9 cellular contexts compared by ENCODE assay signal in genomic region chr2:190119257-190119656, GRCh38. TPM values are rescaled to one million over a fixed set of nuclear protein-coding genes. Genes with fewer than 3 reads are reported as not detected.
DNase-seq lines count a peak whose midpoint lies in the region; ATAC-seq and TF ChIP-seq lines count a peak whose summit lies in the region.
"Had no signal": no experiment of that assay in that cellular context is flagged by ENCODE, and none has a peak within 500 bp of the region (broad histone marks: within the 10 kb centered on the region; RNA-seq: fewer than 3 reads in every experiment).

No MANE protein-coding gene starts in this region.

- peak overlapping the region; percentile 36 for H3K27ac Mint-ChIP-seq in activated naive CD8-positive, alpha-beta T cell treated with anti-CD3 and anti-CD28 coated beads for 36 hours

- peak; percentile 36 for DNase-seq in activated naive CD8-positive, alpha-beta T cell treated with anti-CD3 and anti-CD28 coated beads for 36 hours
- DNase-seq in hippocampal formation (lab: John Stamatoyannopoulos, UW) (peak; percentile 21 to 50), putamen (ENCODE audit: low spot score) (peak; percentile 38), HEK293T (ENCODE audit: extremely low spot score) (no peak), NCI-H446 (lab: John Stamatoyannopoulos, UW) (no peak), NCI-H1436 (lab: John Stamatoyannopoulos, UW) (no peak)

- H3K36me3 Mint-ChIP-seq in activated naive CD8-positive, alpha-beta T cell treated with anti-CD3 and anti-CD28 coated beads for 36 hours = no peaks in the 10 kb centered on the region

- peak overlapping the region; percentile 62 for H3K4me3 Mint-ChIP-seq in activated naive CD8-positive, alpha-beta T cell treated with anti-CD3 and anti-CD28 coated beads for 36 hours

- H3K27me3 Mint-ChIP-seq in activated naive CD8-positive, alpha-beta T cell treated with anti-CD3 and anti-CD28 coated beads for 36 hours = no peaks in the 10 kb centered on the region

- ATAC-seq in HG03354 (IDR thresholded peaks at IDR 0.05; ENCODE audit: poor library complexity, severe bottlenecking, unreplicated experiment) (peak; percentile 56), GM21390 (IDR thresholded peaks at IDR 0.05; ENCODE audit: unreplicated experiment) (no peak)

- no peaks in the 10 kb centered on the region for H3K9me3 Mint-ChIP-seq in activated naive CD8-positive, alpha-beta T cell treated with anti-CD3 and anti-CD28 coated beads for 36 hours

- CTCF ChIA-PET in HEK293T (lab: Yijun Ruan, JAX) = no interaction called here

- H3K4me1 Mint-ChIP-seq in activated naive CD8-positive, alpha-beta T cell treated with anti-CD3 and anti-CD28 coated beads for 36 hours = peaks cover 9% of the 10 kb centered on the region

- POLR2A ChIA-PET in HEK293T (lab: Yijun Ruan, JAX) = no interaction called here

TF ChIP-seq in HEK293T, 16 proteins besides CTCF, POLR2A, EP300 and RAD21:
- TF ChIP-seq BHLHE40 (IDR thresholded peaks at IDR 0.05; ENCODE audit: borderline replicate concordance) = no peak
- TF ChIP-seq, protein P1, sequence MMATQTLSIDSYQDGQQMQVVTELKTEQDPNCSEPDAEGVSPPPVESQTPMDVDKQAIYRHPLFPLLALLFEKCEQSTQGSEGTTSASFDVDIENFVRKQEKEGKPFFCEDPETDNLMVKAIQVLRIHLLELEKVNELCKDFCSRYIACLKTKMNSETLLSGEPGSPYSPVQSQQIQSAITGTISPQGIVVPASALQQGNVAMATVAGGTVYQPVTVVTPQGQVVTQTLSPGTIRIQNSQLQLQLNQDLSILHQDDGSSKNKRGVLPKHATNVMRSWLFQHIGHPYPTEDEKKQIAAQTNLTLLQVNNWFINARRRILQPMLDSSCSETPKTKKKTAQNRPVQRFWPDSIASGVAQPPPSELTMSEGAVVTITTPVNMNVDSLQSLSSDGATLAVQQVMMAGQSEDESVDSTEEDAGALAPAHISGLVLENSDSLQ (IDR thresholded peaks at IDR 0.05) = no peak

RNA-seq across cellular contexts. Expression of gene MSTN, which starts 56.7 kb away (rescaled TPM):
- total RNA-seq in activated naive CD8-positive, alpha-beta T cell treated with anti-CD3 and anti-CD28 coated beads for 36 hours = not detected
- total RNA-seq: kidney epithelial cell had no signal

Comparison
In these comparisons a context has a peak if more than half of its experiments do, and no peak if none do; other contexts are left out.
1. DNase-seq: peak in activated naive CD8-positive, alpha-beta T cell treated with anti-CD3 and anti-CD28 coated beads for 36 hours (single experiment), hippocampal formation (2 of 2) and putamen (single experiment); none in HEK293T (single experiment), NCI-H446 (0 of 2) and NCI-H1436 (single experiment).